20 cellular contexts compared by ENCODE assay signal in genomic region chr5:113617191-113617796, GRCh38.
DNase-seq lines count a peak whose midpoint lies in the region; FAIRE-seq and TF ChIP-seq lines count a peak whose summit lies in the region.
"Had no signal": no experiment of that assay in that cellular context is flagged by ENCODE, and none has a peak within 500 bp of the region (broad histone marks: within the 10 kb centered on the region; RNA-seq: fewer than 3 reads in every experiment).

No MANE protein-coding gene starts in this region.

- TF ChIP-seq RAD21 in H1 (IDR thresholded peaks at IDR 0.05 in 1 of 2, conservative IDR thresholded peaks at IDR 0.05 in 1 of 2; ENCODE audit: low read depth in 2 of 2, low read length in 2 of 2), result no peak

- FAIRE-seq in H1 (lab: Jason Lieb, UNC), result no peak
- FAIRE-seq: A204.1, G401.6, GM12892 had no signal

- TF ChIP-seq POLR2A in H1 (IDR thresholded peaks at IDR 0.05; ENCODE audit: control extremely low read depth in 1 of 2, low read depth in 2 of 2, low read length in 2 of 2), result no peak

- H3K4me1 ChIP-seq in H1 (replicated peaks in 1 of 4; ENCODE audit: control insufficient read depth in 3 of 4, insufficient read depth in 4 of 4, low read length in 3 of 4), result peaks cover 0 to 3% (median 0%) of the 10 kb centered on the region in 4 experiments; a peak in 1 of 7 replicates
- no peaks in the 10 kb centered on the region for H3K4me1 ChIP-seq in neuronal stem cell (ENCODE audit: control insufficient read depth in 2 of 2, insufficient read depth in 1 of 2, low read depth in 1 of 2, low read length in 2 of 2)
- H3K4me1 ChIP-seq: BLaER1, Caco-2 had no signal

- H3K36me3 ChIP-seq in H1 (ENCODE audit: control insufficient read depth in 2 of 4, insufficient read depth in 4 of 4, low read length in 3 of 4) (peaks cover 0 to 5% (median 0%) of the 10 kb centered on the region in 4 experiments; a peak in 1 of 8 replicates), neuronal stem cell (replicated peaks in 1 of 2; ENCODE audit: control insufficient read depth in 2 of 2, insufficient read depth in 2 of 2, low read length in 2 of 2) (no peaks in the 10 kb centered on the region)
- H3K36me3 ChIP-seq: BLaER1 had no signal

- no peak overlapping the region for H3K27ac ChIP-seq in H1 (ENCODE audit: low read depth, low read length)
- H3K27ac ChIP-seq in neuronal stem cell (replicated peaks; ENCODE audit: low read length), result no peak overlapping the region
- H3K27ac ChIP-seq: 22Rv1, BLaER1, C4-2B had no signal

- H4K5ac ChIP-seq in H1 (ENCODE audit: insufficient read length, low read depth, low read length), result no peak overlapping the region

- H3K9me3 ChIP-seq in H1 (ENCODE audit: insufficient read depth in 2 of 2, low read depth in 1 of 2, low read length in 1 of 2) (peaks cover 3 to 7% of the 10 kb centered on the region in 2 experiments; a peak in 1 of 4 replicates), neuronal stem cell (replicated peaks in 1 of 2; ENCODE audit: control insufficient read depth in 2 of 2, insufficient read depth in 1 of 2, low read depth in 1 of 2, low read length in 2 of 2) (no peaks in the 10 kb centered on the region)
- H3K9me3 ChIP-seq: Caco-2 had no signal

- no peaks in the 10 kb centered on the region for H3K27me3 ChIP-seq in H1 (replicated peaks in 1 of 4; ENCODE audit: control insufficient read depth in 3 of 4, extremely low read depth in 1 of 4, insufficient read depth in 3 of 4, low read length in 3 of 4)
- peaks cover 0 to 7% (median 0%) of the 10 kb centered on the region in 3 experiments for H3K27me3 ChIP-seq in neuronal stem cell (ENCODE audit: control insufficient read depth in 3 of 3, insufficient read depth in 3 of 3, low read depth in 1 of 3, low read length in 3 of 3)
- H3K27me3 ChIP-seq: BLaER1 had no signal

- H3K4me3 ChIP-seq in H1 (ENCODE audit: extremely low read depth in 1 of 4, insufficient read depth in 2 of 4, low read depth in 3 of 4, low read length in 4 of 4), result no peak overlapping the region
- no peak overlapping the region for H3K4me3 ChIP-seq in neuronal stem cell (ENCODE audit: low read length in 2 of 2)
- H3K4me3 ChIP-seq: BLaER1 had no signal

- CTCF ChIA-PET in H1 (lab: Charles Lee; ENCODE audit: partially characterized antibody), result interaction anchor here (1.0 to 3.7 kb wide), 6 partner anchors 9 to 243 kb away, joined by 3 to 12 read pairs (median 5); no protein-coding TSS in a partner anchor

- H3K23me2 ChIP-seq in H1 (ENCODE audit: low read depth, low read length), result no peaks in the 10 kb centered on the region

- H2AFZ ChIP-seq in H1 (ENCODE audit: low read length), result no peak overlapping the region
- H2AFZ ChIP-seq in neuronal stem cell (ENCODE audit: low read length), result no peak overlapping the region

- H2BK5ac ChIP-seq in H1 (ENCODE audit: low read depth, low read length) (no peak overlapping the region), neuronal stem cell (ENCODE audit: low read length) (no peak overlapping the region)

- H3K23ac ChIP-seq in H1 (ENCODE audit: insufficient read length) (no peak overlapping the region), neuronal stem cell (ENCODE audit: low read depth, low read length, poor library complexity) (no peak overlapping the region)

- no peak overlapping the region for H3K4me2 ChIP-seq in H1 (ENCODE audit: insufficient read depth in 1 of 2, low read depth in 2 of 2, low read length in 2 of 2)
- H3K4me2 ChIP-seq in neuronal stem cell (ENCODE audit: insufficient read depth, low read length, poor library complexity, severe bottlenecking), result no peak overlapping the region
- H3K4me2 ChIP-seq: BLaER1 had no signal

- H2AK5ac ChIP-seq in H1 (ENCODE audit: low read depth, low read length) (no peak overlapping the region), neuronal stem cell (ENCODE audit: low read depth, low read length) (no peak overlapping the region)

- POLR2A ChIA-PET in H1 (lab: Charles Lee; ENCODE audit: partially characterized antibody), result no interaction called here

- H4K8ac ChIP-seq in H1 (ENCODE audit: extremely low read depth, insufficient read depth, low read length) (peak overlapping the region; percentile 71), neuronal stem cell (ENCODE audit: low read depth, low read length) (no peak overlapping the region)

- H2BK12ac ChIP-seq in H1 (ENCODE audit: low read depth, low read length) (no peak overlapping the region), neuronal stem cell (ENCODE audit: low read length) (no peak overlapping the region)

- WGBS in H1 (ENCODE audit: extremely low coverage in 1 of 2, insufficient coverage in 1 of 2, insufficient read length in 1 of 2, insufficient replicate concordance in 2 of 2, low coverage in 1 of 2, low lambda C conversion rate in 2 of 2, missing lambda C conversion rate in 1 of 2), 2 experiments, result 86% methylated on average over 33 of the region's 33 CpGs; no CpG with 5 or more reads in 1 of the 2 experiments
- WGBS in neuronal stem cell (ENCODE audit: extremely low coverage in 2 of 2, insufficient read length in 2 of 2, insufficient replicate concordance in 1 of 2), 2 donors, result no CpG with 5 or more reads among the region's 33 CpGs

- H3K18ac ChIP-seq in H1 (ENCODE audit: extremely low read depth, low read length) (no peak overlapping the region), neuronal stem cell (ENCODE audit: low read length) (peak overlapping the region; percentile 84)

- TF ChIP-seq EP300 in H1 (IDR thresholded peaks at IDR 0.05; ENCODE audit: borderline replicate concordance in 1 of 2, low read depth in 2 of 2, low read length in 2 of 2), result no peak

- H4K91ac ChIP-seq in H1 (replicated peaks; ENCODE audit: insufficient read length, low read length), result no peak overlapping the region
- no peak overlapping the region for H4K91ac ChIP-seq in neuronal stem cell (ENCODE audit: low read depth, low read length, poor library complexity)

- no peaks in the 10 kb centered on the region for H3K79me1 ChIP-seq in H1 (ENCODE audit: low read depth, low read length)
- H3K79me1 ChIP-seq in neuronal stem cell (ENCODE audit: low read depth, low read length), result no peaks in the 10 kb centered on the region

- no peaks in the 10 kb centered on the region for H3K79me2 ChIP-seq in H1 (ENCODE audit: control insufficient read depth in 1 of 2, insufficient read depth in 2 of 2, low read length in 2 of 2)

- H3K14ac ChIP-seq in H1 (ENCODE audit: insufficient read length), result no peak overlapping the region
- H3K14ac ChIP-seq in neuronal stem cell (ENCODE audit: low read length), result peak overlapping the region; percentile 78

- no peak overlapping the region for H3K9ac ChIP-seq in H1 (replicated peaks in 1 of 4; ENCODE audit: extremely low read depth in 1 of 4, low read depth in 3 of 4, low read length in 3 of 4)
- peak overlapping the region; percentile 36 for H3K9ac ChIP-seq in neuronal stem cell (ENCODE audit: low read depth, low read length, poor library complexity)
- H3K9ac ChIP-seq: BLaER1 had no signal

- H3K4ac ChIP-seq in H1 (replicated peaks; ENCODE audit: insufficient read length, low read depth, low read length) (no peak overlapping the region), neuronal stem cell (ENCODE audit: low read length) (no peak overlapping the region)

- no peak overlapping the region for H3K56ac ChIP-seq in H1 (replicated peaks; ENCODE audit: insufficient read length, low read depth, low read length)

- no peak for TF ChIP-seq CTCF in H1 (IDR thresholded peaks at IDR 0.05; ENCODE audit: control extremely low read depth in 1 of 3, insufficient read depth in 1 of 3, low read depth in 1 of 3, low read length in 3 of 3)

- no peak overlapping the region for H2BK20ac ChIP-seq in H1 (ENCODE audit: low read length)

- H4K20me1 ChIP-seq in H1 (replicated peaks in 1 of 2; ENCODE audit: control insufficient read depth in 1 of 2, insufficient read depth in 2 of 2, low read length in 2 of 2), result no peaks in the 10 kb centered on the region
- H4K20me1 ChIP-seq: BLaER1 had no signal

- H2BK15ac ChIP-seq in H1 (ENCODE audit: low read length), result no peak overlapping the region
- no peak overlapping the region for H2BK15ac ChIP-seq in neuronal stem cell (ENCODE audit: low read length)

- DNase-seq in activated gamma-delta T cell (lab: John Stamatoyannopoulos, UW) (peak; percentile 9), activated gamma-delta T cell treated with Interleukin-2 at 50 U/mL for 16 hours (no peak), H1 (ENCODE audit: low read depth in 1 of 2, low spot score in 2 of 2) (no peak), neuronal stem cell (ENCODE audit: low spot score) (no peak), NCI-H82 treated with DMSO at 0.1 percent for 48 hours (lab: John Stamatoyannopoulos, UW; ENCODE audit: unreplicated experiment) (no peak), NCI-H2081 (lab: John Stamatoyannopoulos, UW) (no peak)
- DNase-seq: Caco-2; CD4-positive, CD25-positive, alpha-beta regulatory T cell; CD8-positive, alpha-beta T cell; DMS153; DND-41; GOT3; H7; HCEC 1CT had no signal

- no peak overlapping the region for H2BK120ac ChIP-seq in H1 (replicated peaks; ENCODE audit: low read depth, low read length)
- no peak overlapping the region for H2BK120ac ChIP-seq in neuronal stem cell (ENCODE audit: low read depth, low read length)

TF ChIP-seq in H1, 55 proteins besides CTCF, POLR2A, EP300 and RAD21 (continues in another document):
- TF ChIP-seq E2F6 (IDR thresholded peaks at IDR 0.05) (no peak), SP2 (IDR thresholded peaks at IDR 0.05; ENCODE audit: low read length) (no peak), JUND (IDR thresholded peaks at IDR 0.05; ENCODE audit: low read length) (no peak), CREB1 (IDR thresholded peaks at IDR 0.05) (no peak), SIX5 (IDR thresholded peaks at IDR 0.05; ENCODE audit: low read depth, low read length) (no peak), RBBP5 (IDR thresholded peaks at IDR 0.05; ENCODE audit: borderline replicate concordance, low read depth, low read length) (no peak), GABPA (IDR thresholded peaks at IDR 0.05; ENCODE audit: borderline replicate concordance, insufficient read depth, low read length) (no peak), NANOG (IDR thresholded peaks at IDR 0.05; ENCODE audit: insufficient read depth, low read depth, low read length, poor library complexity, severe bottlenecking) (no peak), SAP30 (IDR thresholded peaks at IDR 0.05; ENCODE audit: insufficient read depth, insufficient replicate concordance, low read length) (no peak), POLR2AphosphoS5 (IDR thresholded peaks at IDR 0.05; ENCODE audit: low read depth, low read length) (no peak), RXRA (IDR thresholded peaks at IDR 0.05; ENCODE audit: insufficient read depth, low read depth, low read length) (no peak), JUN (IDR thresholded peaks at IDR 0.05; ENCODE audit: low read depth, low read length) (no peak), ASH2L (IDR thresholded peaks at IDR 0.05; ENCODE audit: low read length) (no peak), BACH1 (IDR thresholded peaks at IDR 0.05; ENCODE audit: low read length) (no peak)
